Comparison of ENCODE assay signal across 28 cellular contexts in the genomic region with DNA sequence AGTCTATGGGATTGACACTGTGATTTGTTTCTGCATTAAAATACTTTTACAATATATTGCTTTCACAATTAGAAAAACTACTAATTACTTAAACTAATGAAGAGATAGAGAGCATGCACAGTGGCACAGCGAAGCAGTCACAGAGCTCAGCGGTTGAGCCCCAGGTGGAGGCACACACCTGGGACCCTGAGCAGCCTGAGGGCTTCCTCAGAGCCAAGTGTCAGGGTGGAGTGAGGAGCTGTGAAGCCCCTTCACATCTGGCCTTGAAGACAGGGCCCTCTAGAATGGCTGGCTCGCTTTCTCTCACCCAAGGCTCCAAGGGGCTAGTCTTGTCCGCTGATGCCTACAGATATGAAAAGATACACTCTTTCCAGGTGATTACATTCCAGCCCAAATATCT.
"Had no signal": no experiment of that assay in that cellular context is flagged by ENCODE, and none has a peak within 500 bp of the region (broad histone marks: within the 10 kb centered on the region; RNA-seq: fewer than 3 reads in every experiment).

No MANE protein-coding gene starts in this region.

- DNase-seq: stimulated activated CD4-positive, alpha-beta T cell treated with anti-CD3 and anti-CD28 coated beads, Interleukin-2, amount 100 ng/mL, for 48 hours; stimulated activated CD4-positive, alpha-beta T cell treated with anti-CD3 and anti-CD28 coated beads, Interleukin-4, amount 100 ng/mL, for 1 hour; stimulated activated CD4-positive, alpha-beta T cell treated with anti-CD3 and anti-CD28 coated beads, Interleukin-4, amount 100 ng/mL, for 24 hours; stimulated activated CD4-positive, alpha-beta T cell treated with anti-CD3 and anti-CD28 coated beads, Interleukin-4, amount 100 ng/mL, for 4 hours; stimulated activated CD8-positive, alpha-beta memory T cell treated with anti-CD3 and anti-CD28 coated beads, Interleukin-4, amount 100 ng/mL, for 48 hours; stimulated activated naive B cell treated with anti-CD40 and anti-IgM and Interleukin-4, amounts not matched to agents 10 μg/mL and 1 μg/mL and 100 μg/mL, for 72 hours; stimulated activated naive CD4-positive, alpha-beta T cell; stimulated activated naive CD4-positive, alpha-beta T cell treated with Interleukin-2 at 50 U/mL for 16 hours; stimulated activated naive CD8-positive, alpha-beta T cell treated with anti-CD3 and anti-CD28 coated beads, Interleukin-15, amount 100 ng/mL, for 72 hours; stimulated activated naive CD8-positive, alpha-beta T cell treated with anti-CD3 and anti-CD28 coated beads, Interleukin-15, Interleukin-2, amounts not matched to agents 100 U/mL and 50 U/mL, for 24 hours; stomach; substantia nigra; testis; thyroid gland; tibial artery; transverse colon; trophoblast cell; upper lobe of left lung; upper lobe of right lung; uterus had no signal

- H3K27ac ChIP-seq: stomach, suprapubic skin, testis, thoracic aorta, thyroid gland, tibial artery, tibial nerve, transverse colon, upper lobe of left lung, upper lobe of right lung, uterus, vagina had no signal

- H3K4me1 Mint-ChIP-seq: stimulated activated effector memory CD8-positive, alpha-beta T cell treated with anti-CD3 and anti-CD28 coated beads, Interleukin-12 subunit alpha, Interleukin-12 subunit beta, amount 100 ng/mL, for 72 hours; stimulated activated memory B cell treated with anti-CD40 and anti-IgM and Interleukin-4, amounts not matched to agents 10 μg/mL and 1 μg/mL and 100 μg/mL, for 72 hours; stimulated activated naive B cell treated with anti-CD40 and anti-IgM and Interleukin-4, amounts not matched to agents 10 μg/mL and 1 μg/mL and 100 μg/mL, for 72 hours; stimulated activated naive CD8-positive, alpha-beta T cell treated with anti-CD3 and anti-CD28 coated beads, Interleukin-15, amount 100 ng/mL, for 72 hours had no signal

- H3K9me3 Mint-ChIP-seq: type B pancreatic cell had no signal

- H3K4me1 ChIP-seq: stomach, suprapubic skin, testis, thyroid gland, tibial nerve, upper lobe of left lung, upper lobe of right lung, uterus, vagina had no signal

- H3K27ac Mint-ChIP-seq: stimulated activated effector memory CD8-positive, alpha-beta T cell treated with anti-CD3 and anti-CD28 coated beads, Interleukin-12 subunit alpha, Interleukin-12 subunit beta, amount 100 ng/mL, for 72 hours; stimulated activated memory B cell treated with anti-CD40 and anti-IgM and Interleukin-4, amounts not matched to agents 10 μg/mL and 1 μg/mL and 100 μg/mL, for 72 hours; stimulated activated naive B cell treated with anti-CD40 and anti-IgM and Interleukin-4, amounts not matched to agents 10 μg/mL and 1 μg/mL and 100 μg/mL, for 72 hours; stimulated activated naive CD8-positive, alpha-beta T cell treated with anti-CD3 and anti-CD28 coated beads, Interleukin-15, amount 100 ng/mL, for 72 hours; stimulated activated naive CD8-positive, alpha-beta T cell treated with anti-CD3 and anti-CD28 coated beads, Interleukin-15, Interleukin-2, amounts not matched to agents 100 ng/mL and 50 ng/mL, for 24 hours; type B pancreatic cell had no signal

- H3K27me3 ChIP-seq: stomach, suprapubic skin, testis, thyroid gland, tibial artery, tibial nerve, transverse colon, upper lobe of left lung, upper lobe of right lung, uterus, vagina had no signal

- H3K4me3 Mint-ChIP-seq: stimulated activated effector memory CD8-positive, alpha-beta T cell treated with anti-CD3 and anti-CD28 coated beads, Interleukin-12 subunit alpha, Interleukin-12 subunit beta, amount 100 ng/mL, for 72 hours; stimulated activated memory B cell treated with anti-CD40 and anti-IgM and Interleukin-4, amounts not matched to agents 10 μg/mL and 1 μg/mL and 100 μg/mL, for 72 hours; stimulated activated naive B cell treated with anti-CD40 and anti-IgM and Interleukin-4, amounts not matched to agents 10 μg/mL and 1 μg/mL and 100 μg/mL, for 72 hours; stimulated activated naive CD8-positive, alpha-beta T cell treated with anti-CD3 and anti-CD28 coated beads, Interleukin-15, amount 100 ng/mL, for 72 hours; stimulated activated naive CD8-positive, alpha-beta T cell treated with anti-CD3 and anti-CD28 coated beads, Interleukin-15, Interleukin-2, amounts not matched to agents 100 ng/mL and 50 ng/mL, for 24 hours; type B pancreatic cell had no signal

- H3K36me3 ChIP-seq: stomach, suprapubic skin, thoracic aorta, thyroid gland, tibial artery, tibial nerve, transverse colon, upper lobe of left lung, upper lobe of right lung, uterus, vagina had no signal

- H3K4me3 ChIP-seq: stomach, suprapubic skin, testis, thoracic aorta, thyroid gland, tibial artery, tibial nerve, transverse colon, upper lobe of left lung, upper lobe of right lung, uterus, vagina had no signal

- ATAC-seq: stimulated activated effector memory CD8-positive, alpha-beta T cell treated with anti-CD3 and anti-CD28 coated beads, Interleukin-12 subunit alpha, Interleukin-12 subunit beta, amount 100 ng/mL, for 72 hours; stimulated activated memory B cell treated with anti-CD40 and anti-IgM and Interleukin-4, amounts not matched to agents 10 μg/mL and 1 μg/mL and 100 μg/mL, for 72 hours; stimulated activated naive B cell treated with anti-CD40 and anti-IgM and Interleukin-4, amounts not matched to agents 10 μg/mL and 1 μg/mL and 100 μg/mL, for 72 hours; stimulated activated naive CD8-positive, alpha-beta T cell treated with anti-CD3 and anti-CD28 coated beads, Interleukin-15, amount 100 ng/mL, for 72 hours; stimulated activated naive CD8-positive, alpha-beta T cell treated with anti-CD3 and anti-CD28 coated beads, Interleukin-15, Interleukin-2, amounts not matched to agents 100 U/mL and 50 U/mL, for 24 hours; upper lobe of right lung had no signal

- H3K36me3 Mint-ChIP-seq: stimulated activated effector memory CD8-positive, alpha-beta T cell treated with anti-CD3 and anti-CD28 coated beads, Interleukin-12 subunit alpha, Interleukin-12 subunit beta, amount 100 ng/mL, for 72 hours; stimulated activated memory B cell treated with anti-CD40 and anti-IgM and Interleukin-4, amounts not matched to agents 10 μg/mL and 1 μg/mL and 100 μg/mL, for 72 hours; stimulated activated naive B cell treated with anti-CD40 and anti-IgM and Interleukin-4, amounts not matched to agents 10 μg/mL and 1 μg/mL and 100 μg/mL, for 72 hours; type B pancreatic cell had no signal

- H3K27me3 Mint-ChIP-seq: stimulated activated memory B cell treated with anti-CD40 and anti-IgM and Interleukin-4, amounts not matched to agents 10 μg/mL and 1 μg/mL and 100 μg/mL, for 72 hours; stimulated activated naive B cell treated with anti-CD40 and anti-IgM and Interleukin-4, amounts not matched to agents 10 μg/mL and 1 μg/mL and 100 μg/mL, for 72 hours; stimulated activated naive CD8-positive, alpha-beta T cell treated with anti-CD3 and anti-CD28 coated beads, Interleukin-15, amount 100 ng/mL, for 72 hours; stimulated activated naive CD8-positive, alpha-beta T cell treated with anti-CD3 and anti-CD28 coated beads, Interleukin-15, Interleukin-2, amounts not matched to agents 100 ng/mL and 50 ng/mL, for 24 hours; type B pancreatic cell had no signal
